In the genomic region with DNA sequence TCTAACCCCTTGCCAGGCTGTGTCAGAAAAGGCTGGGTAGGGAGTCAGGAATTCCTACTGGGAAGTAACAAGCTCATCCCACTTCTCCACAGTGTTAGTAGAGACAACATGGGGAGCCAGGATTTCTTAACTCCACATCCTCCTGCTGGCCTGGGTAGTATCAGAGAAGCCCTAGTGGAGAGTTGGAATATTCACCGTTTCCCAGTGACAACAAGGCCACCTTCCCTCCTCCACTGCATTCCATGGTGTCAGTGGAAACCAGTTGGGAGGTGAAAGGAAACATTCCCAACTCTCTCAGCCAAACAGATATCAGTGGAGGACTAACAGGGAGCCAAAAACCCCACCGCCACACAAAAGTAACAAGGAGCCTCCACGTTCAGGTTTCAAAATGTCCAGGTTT, we compare ENCODE assay signal across 36 cellular contexts. TPM values are rescaled to one million over a fixed set of nuclear protein-coding genes. Genes with fewer than 3 reads are reported as not detected.
"Had no signal": no experiment of that assay in that cellular context is flagged by ENCODE, and none has a peak within 500 bp of the region (broad histone marks: within the 10 kb centered on the region; RNA-seq: fewer than 3 reads in every experiment).

No MANE protein-coding gene starts in this region.

- H3K4me2 ChIP-seq: hepatocyte, smooth muscle cell had no signal

- DNase-seq: activated CD4-positive, alpha-beta T cell treated with anti-CD3 and anti-CD28 coated beads for 36 hours; activated CD4-positive, alpha-beta T cell treated with anti-CD3 and anti-CD28 coated beads, Interleukin-2, amount 50 U/mL, for 48 hours; activated CD4-positive, CD25-positive, alpha-beta regulatory T cell; activated CD8-positive, alpha-beta memory T cell treated with anti-CD3 and anti-CD28 coated beads, Interleukin-2, amount 50 U/mL, for 4 hours; activated effector memory CD4-positive, alpha-beta T cell treated with anti-CD3 and anti-CD28 coated beads, Interleukin-2, amount 50 U/mL, for 16 hours; activated naive CD4-positive, alpha-beta T cell treated with anti-CD3 and anti-CD28 coated beads, Interleukin-2, amount 10 ng/mL, durations not matched to agents 7 days and 5 days; activated naive CD8-positive, alpha-beta T cell treated with anti-CD3 and anti-CD28 coated beads, Interleukin-2, amount 10 ng/mL, durations not matched to agents 7 days and 5 days; activated T-cell treated with anti-CD3 and anti-CD28 coated beads, Interleukin-2, amount 50 U/mL, for 1 hour; cerebellar nuclear complex; colonic mucosa; effector CD8-positive, alpha-beta T cell; glutamatergic neuron; islet precursor cell; mammary epithelial cell; naive B cell; nephron progenitor cell; pancreas; retina; stimulated activated CD4-positive, alpha-beta T cell treated with anti-CD3 and anti-CD28 coated beads, Interleukin-15, amount 100 ng/mL, for 24 hours; stimulated activated CD4-positive, alpha-beta T cell treated with anti-CD3 and anti-CD28 coated beads, Interleukin-2, amount 100 ng/mL, for 24 hours; stimulated activated naive CD4-positive, alpha-beta T cell; T-helper 1 cell had no signal

- H3K9me3 ChIP-seq: colonic mucosa, pancreas, prostate gland had no signal

- H3K27me3 Mint-ChIP-seq: brain had no signal

- ATAC-seq: activated CD4-positive, alpha-beta T cell treated with anti-CD3 and anti-CD28 coated beads for 36 hours; pancreas had no signal

- H3K4me1 ChIP-seq: ascending aorta, colonic mucosa, pancreas, prostate gland, suprapubic skin, tibial nerve had no signal

- H3K36me3 ChIP-seq: ascending aorta, cardiac muscle cell, colonic mucosa, pancreas, prostate gland, suprapubic skin, tibial nerve had no signal

- H3K4me1 Mint-ChIP-seq: activated CD4-positive, alpha-beta T cell treated with anti-CD3 and anti-CD28 coated beads for 36 hours; activated naive CD4-positive, alpha-beta T cell treated with anti-CD3 and anti-CD28 coated beads, Interleukin-2, amount 10 ng/mL, durations not matched to agents 7 days and 5 days; activated naive CD8-positive, alpha-beta T cell treated with anti-CD3 and anti-CD28 coated beads, Interleukin-2, amount 10 ng/mL, durations not matched to agents 7 days and 5 days; brain; mesothelial cell of epicardium; naive B cell; nephron progenitor cell had no signal

- H3K36me3 Mint-ChIP-seq: activated naive CD4-positive, alpha-beta T cell treated with anti-CD3 and anti-CD28 coated beads, Interleukin-2, amount 10 ng/mL, durations not matched to agents 7 days and 5 days; activated naive CD8-positive, alpha-beta T cell treated with anti-CD3 and anti-CD28 coated beads, Interleukin-2, amount 10 ng/mL, durations not matched to agents 7 days and 5 days; brain had no signal

- H3K4me3 ChIP-seq: ascending aorta, cardiac muscle cell, colonic mucosa, hepatocyte, pancreas, prostate gland, smooth muscle cell, suprapubic skin, tibial nerve had no signal

- H3K27me3 ChIP-seq: ascending aorta, cardiac muscle cell, colonic mucosa, hepatocyte, pancreas, suprapubic skin, tibial nerve had no signal

- H2AFZ ChIP-seq: hepatocyte had no signal

- H3K79me2 ChIP-seq: hepatocyte had no signal

- H3K27ac ChIP-seq: ascending aorta, cardiac muscle cell, colonic mucosa, hepatocyte, pancreas, prostate gland, suprapubic skin, tibial nerve had no signal

- H3K27ac Mint-ChIP-seq: activated CD4-positive, alpha-beta T cell treated with anti-CD3 and anti-CD28 coated beads for 36 hours; activated naive CD4-positive, alpha-beta T cell treated with anti-CD3 and anti-CD28 coated beads, Interleukin-2, amount 10 ng/mL, durations not matched to agents 7 days and 5 days; activated naive CD8-positive, alpha-beta T cell treated with anti-CD3 and anti-CD28 coated beads, Interleukin-2, amount 10 ng/mL, durations not matched to agents 7 days and 5 days; activated T-helper 1 cell treated with anti-CD3 and anti-CD28 coated beads, Interleukin-12 subunit alpha, Interleukin-12 subunit beta, Interleukin-2, Interleukin-4 antibody, amounts not matched to agents 30 ng/mL and 10 ng/mL and 1 ng/mL, durations not matched to agents 14 hours and 24 hours and 36 hours; brain; mesothelial cell of epicardium; naive B cell; nephron progenitor cell; T-helper 2 cell treated with Interferon-gamma antibody and Interleukin-4, amounts not matched to agents 5 μg/mL and 100 μg/mL, for 36 hours had no signal

- H3K4me3 Mint-ChIP-seq: activated CD4-positive, alpha-beta T cell treated with anti-CD3 and anti-CD28 coated beads for 36 hours; activated naive CD4-positive, alpha-beta T cell treated with anti-CD3 and anti-CD28 coated beads, Interleukin-2, amount 10 ng/mL, durations not matched to agents 7 days and 5 days; activated naive CD8-positive, alpha-beta T cell treated with anti-CD3 and anti-CD28 coated beads, Interleukin-2, amount 10 ng/mL, durations not matched to agents 7 days and 5 days; activated T-helper 1 cell treated with anti-CD3 and anti-CD28 coated beads, Interleukin-12 subunit alpha, Interleukin-12 subunit beta, Interleukin-2, Interleukin-4 antibody, amounts not matched to agents 30 ng/mL and 10 ng/mL and 1 ng/mL, durations not matched to agents 14 hours and 24 hours and 36 hours; brain; mesothelial cell of epicardium; naive B cell; nephron progenitor cell; T-helper 2 cell treated with Interferon-gamma antibody and Interleukin-4, amounts not matched to agents 5 μg/mL and 100 μg/mL, for 36 hours had no signal

RNA-seq across cellular contexts. Expression of gene SRD5A2, which starts 41.2 kb away (rescaled TPM):
- total RNA-seq: activated CD4-positive, alpha-beta T cell treated with anti-CD3 and anti-CD28 coated beads for 36 hours; activated naive CD8-positive, alpha-beta T cell treated with anti-CD3 and anti-CD28 coated beads, Interleukin-2, amount 10 ng/mL, durations not matched to agents 7 days and 5 days; activated T-helper 1 cell treated with anti-CD3 and anti-CD28 coated beads, Interleukin-12 subunit alpha, Interleukin-12 subunit beta, Interleukin-2, Interleukin-4 antibody, amounts not matched to agents 30 ng/mL and 10 ng/mL and 1 ng/mL, durations not matched to agents 14 hours and 24 hours and 36 hours; ascending aorta; colonic mucosa; dermis microvascular lymphatic vessel endothelial cell; epithelial cell of proximal tubule; frontal cortex; mesothelial cell of epicardium; pancreas; suprapubic skin; tibial nerve had no signal
